ENCODE assay signal across 8 cellular contexts in genomic region chr18:67359868-67360838, GRCh38.
DNase-seq lines count a peak whose midpoint lies in the region; ATAC-seq, FAIRE-seq and TF ChIP-seq lines count a peak whose summit lies in the region.

No MANE protein-coding gene starts in this region.

- H3K4me3 ChIP-seq in MG63 (peak overlapping the region; percentile 28), body of pancreas (no peak overlapping the region), HepG2 (replicated peaks in 1 of 3; ENCODE audit: insufficient read depth in 1 of 3, low read depth in 2 of 3, low read length in 3 of 3) (no peak overlapping the region), suprapubic skin (peak overlapping the region; percentile 9)

- TF ChIP-seq CTCF in GM13976 (IDR thresholded peaks at IDR 0.05; ENCODE audit: borderline replicate concordance, control extremely low read depth, extremely low read depth, insufficient read depth, missing control alignments) (no peak), body of pancreas (IDR thresholded peaks at IDR 0.05) (no peak), HepG2 (CRISPR knock-in tag; IDR thresholded peaks at IDR 0.05) (no peak), suprapubic skin (IDR thresholded peaks at IDR 0.05) (no peak)

- no peak for TF ChIP-seq POLR2A in body of pancreas (IDR thresholded peaks at IDR 0.05)
- TF ChIP-seq POLR2A in HepG2 (IDR thresholded peaks at IDR 0.05; ENCODE audit: insufficient read depth in 1 of 2, low read depth in 2 of 2, low read length in 2 of 2): no peak
- TF ChIP-seq POLR2A in suprapubic skin (IDR thresholded peaks at IDR 0.05): no peak

- no peaks in the 10 kb centered on the region for H4K20me1 ChIP-seq in HepG2 (ENCODE audit: insufficient read depth, low read length)

- H3K9me3 ChIP-seq in MG63: no peaks in the 10 kb centered on the region
- no peaks in the 10 kb centered on the region for H3K9me3 ChIP-seq in body of pancreas
- no peaks in the 10 kb centered on the region for H3K9me3 ChIP-seq in HepG2 (ENCODE audit: low read length)
- no peaks in the 10 kb centered on the region for H3K9me3 ChIP-seq in suprapubic skin

- peak overlapping the region in 3 of 4 donors; percentile 7 to 20 (median 10) for H3K27ac ChIP-seq in body of pancreas
- H3K27ac ChIP-seq in HepG2 (ENCODE audit: extremely low read length, insufficient read depth, low read length): no peak overlapping the region
- H3K27ac ChIP-seq in suprapubic skin: peak overlapping the region; percentile 8

- WGBS in body of pancreas, 2 donors: 35 to 37% methylated on average over 8 of the region's 8 CpGs
- WGBS in HepG2 (ENCODE audit: low lambda C conversion rate): under 1% methylated on average over 8 of the region's 8 CpGs
- 14% methylated on average over 8 of the region's 8 CpGs for WGBS in suprapubic skin

- in situ Hi-C loops in GM13976 (cut with MboI; ENCODE audit: low sequenced_read_pairs, unreplicated experiment): no loop called here
- in situ Hi-C loops in HepG2 (cut with HindIII; ENCODE audit: extremely low pct_ligation_motif_present, low pct_unique_long_range_greater_than_20kb): no loop called here

- H3K79me2 ChIP-seq in HepG2 (ENCODE audit: insufficient read depth, low read length): no peaks in the 10 kb centered on the region

- TF ChIP-seq EP300 in HepG2 (IDR thresholded peaks at IDR 0.05; ENCODE audit: low read depth in 2 of 2, low read length in 2 of 2): peak in 1 of 2 experiments; percentile 13; a peak in 1 of 4 replicates
- no peak for TF ChIP-seq EP300 in HepG2 (CRISPR knock-in tag; IDR thresholded peaks at IDR 0.05; ENCODE audit: borderline replicate concordance)
- no peak for TF ChIP-seq EP300 in suprapubic skin (IDR thresholded peaks at IDR 0.05)

- DNase-seq in GM13976 (ENCODE audit: low spot score): peak; percentile 16
- DNase-seq in GOT3 (lab: John Stamatoyannopoulos, UW): peak; percentile 3
- DNase-seq in MG63: peak; percentile 70
- peak; percentile 21 to 65 (median 46) for DNase-seq in body of pancreas
- peak; percentile 29 for DNase-seq in HepG2 (ENCODE audit: low spot score)
- peak in 1 of 2 donors; percentile 73 for DNase-seq in suprapubic skin (ENCODE audit: low spot score in 2 of 2)
- no peak for DNase-seq in T-helper 9 cell
- DNase-seq in NCI-H748 treated with DMSO at 0.1 percent for 48 hours (lab: John Stamatoyannopoulos, UW): no peak

- no TSS peak for BruUV-seq in HepG2 (replicated peaks; lab: Mats Ljungman, UMichigan)

- no peak overlapping the region for H2AFZ ChIP-seq in HepG2 (ENCODE audit: low read length)

- H3K9ac ChIP-seq in HepG2 (ENCODE audit: insufficient read depth, low read depth, low read length): no peak overlapping the region

- TF ChIP-seq RAD21 in HepG2 (CRISPR knock-in tag; IDR thresholded peaks at IDR 0.05): no peak

- POLR2A ChIA-PET in HepG2 (lab: Yijun Ruan, JAX): no interaction called here

- no peak for FAIRE-seq in HepG2 (lab: Jason Lieb, UNC)

- H3K4me1 ChIP-seq in body of pancreas (no peaks in the 10 kb centered on the region), HepG2 (ENCODE audit: insufficient read depth, low read length) (no peaks in the 10 kb centered on the region), suprapubic skin (no peaks in the 10 kb centered on the region)

- H3K4me2 ChIP-seq in HepG2 (ENCODE audit: low read depth, low read length): no peak overlapping the region

- CTCF ChIA-PET in HepG2 (lab: Yijun Ruan, JAX; ENCODE audit: low intra/inter-chr PET ratio, low total read pairs): no interaction called here

- intact Hi-C loops in body of pancreas (cut with DNase I): no loop called here
- intact Hi-C loops in HepG2 (cut with micrococcal nuclease; ENCODE audit: unreplicated experiment): no loop called here

- no peaks in the 10 kb centered on the region for H3K27me3 ChIP-seq in MG63
- no peaks in the 10 kb centered on the region for H3K27me3 ChIP-seq in body of pancreas
- H3K27me3 ChIP-seq in HepG2 (ENCODE audit: control insufficient read depth in 1 of 2, insufficient read depth in 2 of 2, low read length in 2 of 2): no peaks in the 10 kb centered on the region
- no peaks in the 10 kb centered on the region for H3K27me3 ChIP-seq in suprapubic skin

- ATAC-seq in body of pancreas (peak; percentile 94), HepG2 (peak; percentile 61; the same call in 2 of the 3 replicates)

- H3K36me3 ChIP-seq in MG63: no peaks in the 10 kb centered on the region
- no peaks in the 10 kb centered on the region for H3K36me3 ChIP-seq in body of pancreas (replicated peaks in 1 of 2; ENCODE audit: insufficient read depth in 1 of 2, low read depth in 2 of 2)
- H3K36me3 ChIP-seq in HepG2 (replicated peaks in 1 of 2; ENCODE audit: control insufficient read depth in 1 of 2, insufficient read depth in 2 of 2, low read length in 2 of 2): no peaks in the 10 kb centered on the region
- H3K36me3 ChIP-seq in suprapubic skin: no peaks in the 10 kb centered on the region

TF ChIP-seq in HepG2, 621 proteins besides CTCF, POLR2A, EP300 and RAD21:
- TF ChIP-seq ZNF317 (CRISPR knock-in tag; IDR thresholded peaks at IDR 0.05) (no peak), MIER2 (CRISPR knock-in tag; IDR thresholded peaks at IDR 0.05) (no peak), ZNF496 (CRISPR knock-in tag; IDR thresholded peaks at IDR 0.05; ENCODE audit: insufficient replicate concordance) (no peak), ZNF432 (CRISPR knock-in tag; IDR thresholded peaks at IDR 0.05; ENCODE audit: borderline replicate concordance) (no peak), ZNF816 (CRISPR knock-in tag; IDR thresholded peaks at IDR 0.05; ENCODE audit: borderline replicate concordance) (no peak), NFIC (IDR thresholded peaks at IDR 0.05; ENCODE audit: low read length) (peak; percentile 36; the same call in 1 of the 2 replicates), ATF2 (CRISPR knock-in tag; IDR thresholded peaks at IDR 0.05) (no peak), FOSL2 (CRISPR knock-in tag; IDR thresholded peaks at IDR 0.05) (peak; percentile 81)

Comparison
In these comparisons a context has a peak if more than half of its experiments do, and no peak if none do; other contexts are left out.
1. DNase-seq: peak in GM13976 (single experiment), GOT3 (single experiment), MG63 (single experiment), body of pancreas (4 of 4) and HepG2 (single experiment); none in T-helper 9 cell (single experiment) and NCI-H748 treated with DMSO at 0.1 percent for 48 hours (single experiment).
2. H3K4me3 ChIP-seq: peak in MG63 (single experiment) and suprapubic skin (single experiment); none in body of pancreas (0 of 2) and HepG2 (0 of 3).